11 cellular contexts compared by ENCODE assay signal in the genomic region with DNA sequence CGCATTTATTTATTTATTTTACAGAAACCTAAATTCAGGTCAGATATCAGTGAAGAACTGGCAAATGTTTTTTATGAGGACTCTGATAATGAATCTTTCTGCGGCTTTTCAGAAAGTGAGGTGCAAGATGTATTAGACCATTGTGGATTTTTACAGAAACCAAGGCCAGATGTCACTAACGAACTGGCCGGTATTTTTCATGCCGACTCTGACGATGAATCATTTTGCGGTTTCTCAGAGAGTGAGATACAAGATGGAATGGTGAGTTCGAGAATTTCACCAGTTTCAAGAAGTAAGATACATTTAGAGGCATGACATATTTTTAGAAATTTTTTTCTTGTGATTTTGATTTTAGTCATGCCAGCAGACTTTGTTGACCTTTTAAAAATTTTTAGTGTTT. TPM values are rescaled to one million over a fixed set of nuclear protein-coding genes. Genes with fewer than 3 reads are reported as not detected.
DNase-seq lines count a peak whose midpoint lies in the region; ATAC-seq, FAIRE-seq and TF ChIP-seq lines count a peak whose summit lies in the region.
"Had no signal": no experiment of that assay in that cellular context is flagged by ENCODE, and none has a peak within 500 bp of the region (broad histone marks: within the 10 kb centered on the region; RNA-seq: fewer than 3 reads in every experiment).

No MANE protein-coding gene starts in this region.

- H3K27ac Mint-ChIP-seq in activated T-cell treated with anti-CD3 and anti-CD28 coated beads, Interleukin-2, amount 50 U/mL, for 72 hours = peak overlapping the region; percentile 4
- no peak overlapping the region for H3K27ac Mint-ChIP-seq in progenitor cell of endocrine pancreas

- peak overlapping the region in 1 of 2 donors; percentile 49 for H3K4me3 Mint-ChIP-seq in activated T-cell treated with anti-CD3 and anti-CD28 coated beads, Interleukin-2, amount 50 U/mL, for 72 hours
- H3K4me3 Mint-ChIP-seq in progenitor cell of endocrine pancreas (ENCODE audit: low read depth) = no peak overlapping the region

- DNase-seq in activated T-cell treated with anti-CD3 and anti-CD28 coated beads, Interleukin-2, amount 50 U/mL, for 72 hours = no peak
- DNase-seq in activated T-cell treated with anti-CD3 and anti-CD28 coated beads, Interleukin-2, amount 50 U/mL, for 1 hour = no peak
- DNase-seq in SK-N-MC (ENCODE audit: low read depth, low spot score) (no peak), urothelium cell line (ENCODE audit: low spot score) (peak; percentile 77), progenitor cell of endocrine pancreas (ENCODE audit: low spot score, unreplicated experiment) (no peak), kidney tubule cell (ENCODE audit: low spot score) (no peak), SHP77 treated with DMSO at 0.1 percent for 48 hours (lab: John Stamatoyannopoulos, UW) (no peak)
- DNase-seq: activated CD4-positive, alpha-beta T cell treated with anti-CD3 and anti-CD28 coated beads for 1 hour; occipital lobe had no signal

- H3K9ac ChIP-seq in SK-N-MC (ENCODE audit: insufficient read length) = no peak overlapping the region

- H3K9me3 ChIP-seq in SK-N-MC (ENCODE audit: low read depth, low read length) = no peaks in the 10 kb centered on the region

- H3K36me3 ChIP-seq in SK-N-MC (ENCODE audit: insufficient read depth, low read length) = peaks cover 67% of the 10 kb centered on the region

- no peak for TF ChIP-seq CTCF in progenitor cell of endocrine pancreas (IDR thresholded peaks at IDR 0.05; ENCODE audit: unreplicated experiment)

- no peak overlapping the region for H3K4me3 ChIP-seq in SK-N-MC

- H3K27ac ChIP-seq in SK-N-MC = peak overlapping the region; percentile 61
- H3K27ac ChIP-seq: epithelial cell of prostate had no signal

- H3K36me3 Mint-ChIP-seq in activated T-cell treated with anti-CD3 and anti-CD28 coated beads, Interleukin-2, amount 50 U/mL, for 72 hours (ENCODE audit: insufficient read depth in 2 of 2) = peaks cover 19 to 47% of the 10 kb centered on the region in 2 donors
- H3K36me3 Mint-ChIP-seq in progenitor cell of endocrine pancreas (ENCODE audit: insufficient read depth) = peaks cover 7% of the 10 kb centered on the region

- H3K9me3 Mint-ChIP-seq in activated T-cell treated with anti-CD3 and anti-CD28 coated beads, Interleukin-2, amount 50 U/mL, for 72 hours = no peaks in the 10 kb centered on the region
- H3K9me3 Mint-ChIP-seq in progenitor cell of endocrine pancreas (ENCODE audit: low read depth) = no peaks in the 10 kb centered on the region

- peak in 1 of 2 donors; percentile 12 for ATAC-seq in activated T-cell treated with anti-CD3 and anti-CD28 coated beads, Interleukin-2, amount 50 U/mL, for 72 hours (replicated peaks in 1 of 2)
- ATAC-seq in HG03432 (IDR thresholded peaks at IDR 0.05; ENCODE audit: unreplicated experiment) = peak; percentile 39

- no peak for FAIRE-seq in urothelium cell line (lab: Jason Lieb, UNC)

- peaks cover 29% of the 10 kb centered on the region for H3K4me1 Mint-ChIP-seq in activated T-cell treated with anti-CD3 and anti-CD28 coated beads, Interleukin-2, amount 50 U/mL, for 72 hours (ENCODE audit: low read depth)
- peaks cover 10% of the 10 kb centered on the region for H3K4me1 Mint-ChIP-seq in progenitor cell of endocrine pancreas (ENCODE audit: low read depth)

- H3K27me3 Mint-ChIP-seq in activated T-cell treated with anti-CD3 and anti-CD28 coated beads, Interleukin-2, amount 50 U/mL, for 72 hours (ENCODE audit: low read depth) = no peaks in the 10 kb centered on the region
- peaks cover under 1% of the 10 kb centered on the region for H3K27me3 Mint-ChIP-seq in progenitor cell of endocrine pancreas

RNA-seq across cellular contexts. Expression of a gene that starts 4.6 kb away (rescaled TPM):
- total RNA-seq in activated T-cell treated with anti-CD3 and anti-CD28 coated beads, Interleukin-2, amount 50 U/mL, for 72 hours = 10 to 100 TPM; 72.8 to 87.2 TPM
- total RNA-seq in progenitor cell of endocrine pancreas = 19.3 and 22.3 TPM in 2 replicates
